Comparison of ENCODE assay signal across 8 cellular contexts in genomic region chr4:36348403-36348938, GRCh38.
DNase-seq lines count a peak whose midpoint lies in the region; ATAC-seq and TF ChIP-seq lines count a peak whose summit lies in the region.

No MANE protein-coding gene starts in this region.

- no peak for TF ChIP-seq CTCF in right lobe of liver (IDR thresholded peaks at IDR 0.05)

- no peak for TF ChIP-seq POLR2A in right lobe of liver (IDR thresholded peaks at IDR 0.05)

- ATAC-seq in GM18498 (IDR thresholded peaks at IDR 0.05; ENCODE audit: unreplicated experiment), result peak; percentile 86
- ATAC-seq in GM21381 (IDR thresholded peaks at IDR 0.05; ENCODE audit: unreplicated experiment), result peak; percentile 88
- peak; percentile 84 for ATAC-seq in HG03520 (IDR thresholded peaks at IDR 0.05; ENCODE audit: unreplicated experiment)
- peak; percentile 85 to 96 (median 90) for ATAC-seq in right lobe of liver

- no peak overlapping the region for H3K4me3 ChIP-seq in right lobe of liver

- no peaks in the 10 kb centered on the region for H3K9me3 ChIP-seq in right lobe of liver

- peaks cover 0 to 16% (median 5%) of the 10 kb centered on the region in 4 donors for H3K4me1 ChIP-seq in right lobe of liver

- intact Hi-C loops in right lobe of liver (cut with DNase I), result no loop called here

- DNase-seq in right lobe of liver (peak in 1 of 3 donors; percentile 27), SIG-M5 (lab: John Stamatoyannopoulos, UW) (no peak), dedifferentiated amniotic fluid mesenchymal stem cell (ENCODE audit: extremely low spot score) (no peak), HT-29 (ENCODE audit: low spot score) (no peak), AG20443 (ENCODE audit: low spot score) (no peak)

- H3K27me3 ChIP-seq in right lobe of liver, result no peaks in the 10 kb centered on the region

- no peaks in the 10 kb centered on the region for H3K36me3 ChIP-seq in right lobe of liver

- no peak overlapping the region for H3K27ac ChIP-seq in right lobe of liver

- 32% methylated on average over 4 of the region's 4 CpGs for WGBS in right lobe of liver (ENCODE audit: insufficient coverage, low coverage, low lambda C conversion rate, missing lambda C conversion rate)
